ENCODE assay signal across 8 cellular contexts in genomic region chr1:150235436-150235851, GRCh38. TPM values are rescaled to one million over a fixed set of nuclear protein-coding genes. Genes with fewer than 3 reads are reported as not detected.
DNase-seq lines count a peak whose midpoint lies in the region; FAIRE-seq and TF ChIP-seq lines count a peak whose summit lies in the region.

No MANE protein-coding gene starts in this region.

- CTCF ChIA-PET in activated naive CD4-positive, alpha-beta T cell treated with anti-CD3 and anti-CD28 coated beads for 36 hours (lab: Charles Lee) = interaction anchor here (0.6 kb wide), 1 partner anchor 12 kb away, joined by 3 read pairs; no protein-coding TSS in a partner anchor

- H3K9me3 ChIP-seq in kidney (ENCODE audit: control insufficient read depth in 1 of 2, low read length in 2 of 2) (no peaks in the 10 kb centered on the region), tibial nerve (no peaks in the 10 kb centered on the region)

- H3K4me3 ChIP-seq in kidney (ENCODE audit: low read length in 2 of 2) = peak overlapping the region; percentile 80 to 88
- H3K4me3 ChIP-seq in tibial nerve = peak overlapping the region; percentile 62 to 100 (median 83)

- no peak for TF ChIP-seq EP300 in tibial nerve (IDR thresholded peaks at IDR 0.05)

- H3K27me3 Mint-ChIP-seq in activated naive CD4-positive, alpha-beta T cell treated with anti-CD3 and anti-CD28 coated beads for 36 hours (ENCODE audit: low read depth) = no peaks in the 10 kb centered on the region

- intact Hi-C loops in kidney (cut with DNase I) = no loop called here
- intact Hi-C loops in activated naive CD4-positive, alpha-beta T cell treated with anti-CD3 and anti-CD28 coated beads for 36 hours (cut with micrococcal nuclease) = no loop called here

- TF ChIP-seq CTCF in D721Med (IDR thresholded peaks at IDR 0.05; ENCODE audit: insufficient read depth, missing control alignments) = peak; percentile 9
- TF ChIP-seq CTCF in kidney (IDR thresholded peaks at IDR 0.05; ENCODE audit: borderline replicate concordance, extremely low read depth, insufficient read depth) = no peak
- TF ChIP-seq CTCF in tibial nerve (IDR thresholded peaks at IDR 0.05) = peak in 1 of 5 experiments; percentile 6

- H3K27ac ChIP-seq in kidney (ENCODE audit: low read depth in 2 of 2, low read length in 2 of 2) (peak overlapping the region; percentile 93 to 94), tibial nerve (peak overlapping the region; percentile 94 to 100 (median 98))

- WGBS in tibial nerve, 2 donors = 1 to 2% methylated on average over 14 of the region's 14 CpGs

- no peaks in the 10 kb centered on the region for H3K9me3 Mint-ChIP-seq in activated naive CD4-positive, alpha-beta T cell treated with anti-CD3 and anti-CD28 coated beads for 36 hours

- peaks cover 0 to 3% of the 10 kb centered on the region in 2 donors for H3K4me1 ChIP-seq in kidney (ENCODE audit: control insufficient read depth in 1 of 2, insufficient read depth in 1 of 2, low read depth in 1 of 2, low read length in 2 of 2)
- H3K4me1 ChIP-seq in tibial nerve = peaks cover 0 to 20% (median 10%) of the 10 kb centered on the region in 4 donors

- H3K4me1 Mint-ChIP-seq in activated naive CD4-positive, alpha-beta T cell treated with anti-CD3 and anti-CD28 coated beads for 36 hours (ENCODE audit: low read depth) = peaks cover 21% of the 10 kb centered on the region

- no peak overlapping the region for H3K27ac Mint-ChIP-seq in activated naive CD4-positive, alpha-beta T cell treated with anti-CD3 and anti-CD28 coated beads for 36 hours

- H3K36me3 ChIP-seq in kidney (ENCODE audit: control insufficient read depth in 1 of 2, insufficient read depth in 2 of 2, low read length in 2 of 2) (no peaks in the 10 kb centered on the region), tibial nerve (peaks cover 0 to 9% (median 0%) of the 10 kb centered on the region in 3 donors)

- peak overlapping the region; percentile 72 to 97 for H3K9ac ChIP-seq in kidney (ENCODE audit: low read length in 2 of 2)

- no peaks in the 10 kb centered on the region for H3K27me3 ChIP-seq in tibial nerve

- FAIRE-seq in D721Med (lab: Jason Lieb, UNC) (no peak), kidney (lab: Jason Lieb, UNC) (no peak)

- H3K4me3 Mint-ChIP-seq in activated naive CD4-positive, alpha-beta T cell treated with anti-CD3 and anti-CD28 coated beads for 36 hours = no peak overlapping the region

- DNase-seq in D721Med (ENCODE audit: insufficient read length, low spot score) (peak; percentile 53), KBM-7 (peak; percentile 33), astrocyte of the hippocampus (ENCODE audit: low read depth, low spot score) (peak; percentile 39), kidney (no peak), tibial nerve (ENCODE audit: low spot score in 2 of 2) (peak in 1 of 2 donors; percentile 24), cerebellar nuclear complex (lab: John Stamatoyannopoulos, UW) (no peak), NCI-H2029 treated with DMSO at 0.1 percent for 48 hours (lab: John Stamatoyannopoulos, UW) (no peak)
- no peak for DNase-seq in activated naive CD4-positive, alpha-beta T cell treated with anti-CD3 and anti-CD28 coated beads for 36 hours

- in situ Hi-C loops in KBM-7 (cut with MboI; ENCODE audit: low pct_unique_long_range_greater_than_20kb, low sequenced_read_pairs) = no loop called here

- H3K36me3 Mint-ChIP-seq in activated naive CD4-positive, alpha-beta T cell treated with anti-CD3 and anti-CD28 coated beads for 36 hours (ENCODE audit: low read depth) = peaks cover 16% of the 10 kb centered on the region

- TF ChIP-seq POLR2A in tibial nerve (IDR thresholded peaks at IDR 0.05) = no peak

RNA-seq across cellular contexts. Expression of gene ANP32E, which starts 0.5 kb away (rescaled TPM):
- total RNA-seq in kidney (41.7 TPM), tibial nerve (10 to 100 TPM; 17.7 to 29.9 (median 23.7) TPM)
- 22.1 TPM for polyA plus RNA-seq in kidney (ENCODE audit: insufficient read depth, low read depth, low replicate concordance)
- total RNA-seq in activated naive CD4-positive, alpha-beta T cell treated with anti-CD3 and anti-CD28 coated beads for 36 hours = 100 to 1,000 TPM; 201 to 202 TPM

RNA-seq across cellular contexts. Expression of gene CA14, which starts 22.1 kb away (rescaled TPM):
- total RNA-seq in kidney = 0.35 TPM
- 0.41 TPM for polyA plus RNA-seq in kidney (ENCODE audit: insufficient read depth, low read depth, low replicate concordance)
- total RNA-seq in tibial nerve = 1 to 10 TPM in 1 of 4 donors, under 1 TPM in 1, not detected in 2; 0.22 to 2.3 TPM
- not detected for total RNA-seq in activated naive CD4-positive, alpha-beta T cell treated with anti-CD3 and anti-CD28 coated beads for 36 hours

RNA-seq across cellular contexts. Expression of gene APH1A, which starts 33.4 kb away (rescaled TPM):
- total RNA-seq in kidney (147 TPM), tibial nerve (100 to 1,000 TPM in 1 of 4 donors, 10 to 100 TPM in 3; 68.1 to 108 (median 87.3) TPM)
- polyA plus RNA-seq in kidney (ENCODE audit: insufficient read depth, low read depth, low replicate concordance) = 116 TPM
- 10 to 100 TPM; 71.2 to 75.7 TPM for total RNA-seq in activated naive CD4-positive, alpha-beta T cell treated with anti-CD3 and anti-CD28 coated beads for 36 hours

RNA-seq across cellular contexts. Expression of gene C1orf54, which starts 37.1 kb away (rescaled TPM):
- total RNA-seq in kidney (17.1 TPM), tibial nerve (10 to 100 TPM in 3 of 4 donors, 1 to 10 TPM in 1; 5.2 to 25.8 (median 14.1) TPM)
- 67.2 TPM for polyA plus RNA-seq in kidney (ENCODE audit: insufficient read depth, low read depth, low replicate concordance)
- total RNA-seq in activated naive CD4-positive, alpha-beta T cell treated with anti-CD3 and anti-CD28 coated beads for 36 hours = under 1 TPM; 0.41 to 0.86 TPM

RNA-seq across cellular contexts. Expression of gene CIART, which starts 46.9 kb away (rescaled TPM):
- 8.8 TPM for total RNA-seq in kidney
- polyA plus RNA-seq in kidney (ENCODE audit: insufficient read depth, low read depth, low replicate concordance) = 9.1 TPM
- total RNA-seq in tibial nerve = 10 to 100 TPM in 1 of 4 donors, 1 to 10 TPM in 3; 2.7 to 12.8 (median 6.4) TPM
- 1 to 10 TPM in 1 of 2 experiments, under 1 TPM in 1; 0.84 to 1.0 TPM for total RNA-seq in activated naive CD4-positive, alpha-beta T cell treated with anti-CD3 and anti-CD28 coated beads for 36 hours

Comparison
In these comparisons a context has a peak if more than half of its experiments do, and no peak if none do; other contexts are left out.
1. DNase-seq: peak in D721Med (single experiment), KBM-7 (single experiment) and astrocyte of the hippocampus (single experiment); none in kidney (single experiment), activated naive CD4-positive, alpha-beta T cell treated with anti-CD3 and anti-CD28 coated beads for 36 hours (single experiment), cerebellar nuclear complex (0 of 2) and NCI-H2029 treated with DMSO at 0.1 percent for 48 hours (single experiment).